In the genomic region with DNA sequence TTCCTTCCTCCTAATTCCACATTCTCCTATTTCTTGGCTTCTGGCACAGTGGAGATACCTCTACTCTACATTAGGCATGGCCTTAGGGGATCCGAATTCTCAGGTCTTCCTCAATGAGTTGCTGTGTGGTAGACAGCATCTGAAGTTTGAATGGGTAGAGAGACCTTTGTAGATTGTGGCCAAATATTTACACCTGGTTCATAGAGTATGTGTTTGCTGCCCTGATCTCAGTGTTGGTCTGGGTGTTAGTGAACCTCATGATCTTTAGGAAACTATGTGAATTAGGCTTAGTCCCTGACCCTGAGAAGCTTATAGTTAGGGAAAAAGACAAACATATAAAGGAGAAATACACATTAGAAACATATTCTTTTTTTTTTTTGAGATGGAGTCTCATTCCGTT, we compare ENCODE assay signal across 10 cellular contexts.
"Had no signal": no experiment of that assay in that cellular context is flagged by ENCODE, and none has a peak within 500 bp of the region (broad histone marks: within the 10 kb centered on the region; RNA-seq: fewer than 3 reads in every experiment).

No MANE protein-coding gene starts in this region.

- H3K27ac ChIP-seq: left lung had no signal

- DNase-seq: activated CD4-positive, alpha-beta memory T cell treated with anti-CD3 and anti-CD28 coated beads, Interleukin-2, amount 10 ng/mL, durations not matched to agents 7 days and 5 days; activated gamma-delta T cell; activated naive CD8-positive, alpha-beta T cell treated with anti-CD3 and anti-CD28 coated beads for 36 hours; activated T-cell treated with anti-CD3 and anti-CD28 coated beads, Interleukin-2, amount 50 U/mL, for 48 hours; left lung; mesenchymal stem cell; stimulated activated CD4-positive, alpha-beta T cell treated with anti-CD3 and anti-CD28 coated beads, Interleukin-2, amount 100 ng/mL, for 48 hours; stimulated activated naive CD4-positive, alpha-beta T cell treated with Interleukin-2 at 50 U/mL for 16 hours; T-helper 9 cell had no signal

- H3K27me3 ChIP-seq: left lung had no signal

- H3K9me3 ChIP-seq: left lung had no signal

- ATAC-seq: left lung, sciatic nerve had no signal

- H3K4me3 ChIP-seq: left lung had no signal
